8 cellular contexts compared by ENCODE assay signal in genomic region chr18:77062518-77063003, GRCh38.
A peak's percentile ranks its signal among the peaks of the same experiment; 100 is the strongest.
DNase-seq lines count a peak whose midpoint lies in the region; ATAC-seq and TF ChIP-seq lines count a peak whose summit lies in the region.

No MANE protein-coding gene starts in this region.

- H3K27ac Mint-ChIP-seq in T-cell = peak overlapping the region; percentile 100
- no peak overlapping the region for H3K27ac Mint-ChIP-seq in endothelial cell (ENCODE audit: unreplicated experiment)

- DNase-seq in T-cell = peak; percentile 37 to 90 (median 71)
- peak; percentile 99 for DNase-seq in choroid plexus epithelial cell (ENCODE audit: low read depth)
- peak; percentile 39 for DNase-seq in stimulated activated CD4-positive, alpha-beta T cell treated with anti-CD3 and anti-CD28 coated beads, Interleukin-4, amount 100 ng/mL, for 1 hour
- no peak for DNase-seq in HEK293T (ENCODE audit: extremely low spot score)
- DNase-seq in DMS153 (lab: John Stamatoyannopoulos, UW) = no peak
- no peak for DNase-seq in endothelial cell (ENCODE audit: low spot score)

- H3K4me3 Mint-ChIP-seq in T-cell (peak overlapping the region; percentile 57 to 75 (median 70)), endothelial cell (ENCODE audit: unreplicated experiment) (no peak overlapping the region)

- TF ChIP-seq CTCF in choroid plexus epithelial cell (conservative IDR thresholded peaks at IDR 0.05; ENCODE audit: low read depth, low read length) (no peak), endothelial cell (IDR thresholded peaks at IDR 0.05; ENCODE audit: unreplicated experiment) (no peak)

- no peak overlapping the region for H3K4me3 ChIP-seq in choroid plexus epithelial cell (ENCODE audit: low read depth, low read length)

- ATAC-seq in GM18909 (IDR thresholded peaks at IDR 0.05; ENCODE audit: poor library complexity, unreplicated experiment) = peak; percentile 66
- peak; percentile 50 for ATAC-seq in HG03025 (IDR thresholded peaks at IDR 0.05; ENCODE audit: low FRiP score, unreplicated experiment)
- ATAC-seq in T-cell (replicated peaks in 1 of 4) = peak; percentile 74 to 87 (median 78)

- POLR2A ChIA-PET in T-cell (lab: Charles Lee) (interaction anchor here in 1 of 2 donors (0.6 to 1.1 kb wide), 5 partner anchors 9 to 1814 kb away, joined by 3 to 6 read pairs (median 3); no protein-coding TSS in a partner anchor), HEK293T (lab: Yijun Ruan, JAX) (no interaction called here)

- H3K9me3 Mint-ChIP-seq in T-cell (no peaks in the 10 kb centered on the region), endothelial cell (ENCODE audit: unreplicated experiment) (no peaks in the 10 kb centered on the region)

- peaks cover 45% of the 10 kb centered on the region for H3K36me3 Mint-ChIP-seq in T-cell
- peaks cover 4% of the 10 kb centered on the region for H3K36me3 Mint-ChIP-seq in endothelial cell (ENCODE audit: low read depth, unreplicated experiment)

- no peaks in the 10 kb centered on the region for H3K27me3 Mint-ChIP-seq in T-cell
- no peaks in the 10 kb centered on the region for H3K27me3 Mint-ChIP-seq in endothelial cell (ENCODE audit: unreplicated experiment)

- H3K4me1 Mint-ChIP-seq in T-cell (peaks cover 85 to 89% (median 87%) of the 10 kb centered on the region in 3 donors), endothelial cell (ENCODE audit: unreplicated experiment) (no peaks in the 10 kb centered on the region)

- CTCF ChIA-PET in T-cell (lab: Charles Lee) (interaction anchor here (0.6 to 1.8 kb wide), 9 partner anchors 7 to 67 kb away, joined by 3 to 9 read pairs (median 4); no protein-coding TSS in a partner anchor), HEK293T (lab: Yijun Ruan, JAX) (interaction anchor here (0.6 kb wide), 1 partner anchor 22 kb away, joined by 3 read pairs; no protein-coding TSS in a partner anchor)

TF ChIP-seq in HEK293T, 16 proteins besides CTCF, POLR2A, EP300 and RAD21:
- TF ChIP-seq CTBP1 (IDR thresholded peaks at IDR 0.05; ENCODE audit: borderline replicate concordance) = no peak
- no peak for TF ChIP-seq LEF1 (IDR thresholded peaks at IDR 0.05; ENCODE audit: borderline replicate concordance)
- TF ChIP-seq FOXK2 (IDR thresholded peaks at IDR 0.05) = no peak
- no peak for TF ChIP-seq ELF4 (IDR thresholded peaks at IDR 0.05)
- TF ChIP-seq ARNT (IDR thresholded peaks at IDR 0.05) = no peak

Comparison
In these comparisons a context has a peak if more than half of its experiments do, and no peak if none do; other contexts are left out.
1. DNase-seq: peak in T-cell (34 of 34), choroid plexus epithelial cell (single experiment) and stimulated activated CD4-positive, alpha-beta T cell treated with anti-CD3 and anti-CD28 coated beads, Interleukin-4, amount 100 ng/mL, for 1 hour (single experiment); none in HEK293T (single experiment), DMS153 (single experiment) and endothelial cell (single experiment).
2. Peak in every context shown above with its lines, with median percentiles within 50 percentile points of each other: ATAC-seq.